In genomic region chr11:22668005-22668796, GRCh38 we compare ENCODE assay signal across 12 cellular contexts. TPM values are rescaled to one million over a fixed set of nuclear protein-coding genes. Genes with fewer than 3 reads are reported as not detected.
A peak's percentile ranks its signal among the peaks of the same experiment; 100 is the strongest.
DNase-seq lines count a peak whose midpoint lies in the region; ATAC-seq and TF ChIP-seq lines count a peak whose summit lies in the region.
"Had no signal": no experiment of that assay in that cellular context is flagged by ENCODE, and none has a peak within 500 bp of the region (broad histone marks: within the 10 kb centered on the region; RNA-seq: fewer than 3 reads in every experiment).

No MANE protein-coding gene starts in this region.

- no peak overlapping the region for H3K27ac Mint-ChIP-seq in neural crest cell (ENCODE audit: unreplicated experiment)

- H3K4me3 Mint-ChIP-seq in neural crest cell, result peak overlapping the region; percentile 81

- H3K36me3 Mint-ChIP-seq in neural crest cell (ENCODE audit: low read depth), result no peaks in the 10 kb centered on the region

- intact Hi-C loops in head of caudate nucleus (cut with DNase I), result no loop called here

- ATAC-seq in GM18868 (IDR thresholded peaks at IDR 0.05; ENCODE audit: unreplicated experiment), result peak; percentile 45
- ATAC-seq in GM21423 (IDR thresholded peaks at IDR 0.05; ENCODE audit: unreplicated experiment), result peak; percentile 29
- peak; percentile 40 for ATAC-seq in HG03432 (IDR thresholded peaks at IDR 0.05; ENCODE audit: unreplicated experiment)
- ATAC-seq: right cardiac atrium had no signal

- TF ChIP-seq CTCF in neural crest cell (conservative IDR thresholded peaks at IDR 0.05), result no peak

- no peaks in the 10 kb centered on the region for H3K9me3 Mint-ChIP-seq in neural crest cell

- no peak for DNase-seq in neural crest cell (ENCODE audit: low read depth, low spot score)
- no peak for DNase-seq in head of caudate nucleus
- no peak for DNase-seq in GDM1 (lab: John Stamatoyannopoulos, UW)
- DNase-seq in activated T-cell treated with anti-CD3 and anti-CD28 coated beads, Interleukin-2, amount 50 U/mL, for 1 hour, result no peak
- DNase-seq: activated CD4-positive, CD25-positive, alpha-beta regulatory T cell; activated T-cell treated with anti-CD3 and anti-CD28 coated beads, Interleukin-2, amount 50 U/mL, for 48 hours; foreskin fibroblast; NCI-H1417; right cardiac atrium had no signal

- peaks cover 15% of the 10 kb centered on the region for H3K4me1 Mint-ChIP-seq in neural crest cell

- H3K27me3 Mint-ChIP-seq in neural crest cell (ENCODE audit: low read depth), result peaks cover 48% of the 10 kb centered on the region

RNA-seq across cellular contexts. Expression of gene GAS2, which starts 1.8 kb away (rescaled TPM):
- 3.3 and 3.4 TPM in 2 replicates for total RNA-seq in neural crest cell

RNA-seq across cellular contexts. Expression of gene FANCF, which starts 42.6 kb away (rescaled TPM):
- total RNA-seq in neural crest cell, result 20.1 and 20.3 TPM in 2 replicates
